9 cellular contexts compared by ENCODE assay signal in genomic region chr7:142739927-142740492, GRCh38. TPM values are rescaled to one million over a fixed set of nuclear protein-coding genes. Genes with fewer than 3 reads are reported as not detected.
DNase-seq lines count a peak whose midpoint lies in the region; ATAC-seq and TF ChIP-seq lines count a peak whose summit lies in the region.
"Had no signal": no experiment of that assay in that cellular context is flagged by ENCODE, and none has a peak within 500 bp of the region (broad histone marks: within the 10 kb centered on the region; RNA-seq: fewer than 3 reads in every experiment).

No MANE protein-coding gene starts in this region.

- intact Hi-C loops in stomach (cut with DNase I; ENCODE audit: low total_unique reads) = no loop called here

- H3K36me3 Mint-ChIP-seq in T-helper 1 cell treated with Interleukin-12 subunit alpha and Interleukin-12 subunit beta and Interleukin-4 antibody, amounts not matched to agents 30 μg/mL and 1 μg/mL, for 36 hours (ENCODE audit: low read depth) = no peaks in the 10 kb centered on the region

- peaks cover 0 to 34% (median 19%) of the 10 kb centered on the region in 10 experiments; a peak in 15 of 20 replicates for H3K4me1 ChIP-seq in BLaER1 treated with 17β-estradiol and CSF1 and Interleukin-3, amounts not matched to agents 10 nM and 100 nM
- no peaks in the 10 kb centered on the region for H3K4me1 ChIP-seq in stomach

- peak overlapping the region in 9 of 11 experiments; percentile 15 to 74 (median 57); a peak in 16 of 22 replicates for H3K4me2 ChIP-seq in BLaER1 treated with 17β-estradiol and CSF1 and Interleukin-3, amounts not matched to agents 10 nM and 100 nM

- no peak overlapping the region for H3K4me3 ChIP-seq in BLaER1 treated with 17β-estradiol and CSF1 and Interleukin-3, amounts not matched to agents 10 nM and 100 nM
- no peak overlapping the region for H3K4me3 ChIP-seq in stomach

- no peak overlapping the region for H3K4me3 Mint-ChIP-seq in T-helper 1 cell treated with Interleukin-12 subunit alpha and Interleukin-12 subunit beta and Interleukin-4 antibody, amounts not matched to agents 30 μg/mL and 1 μg/mL, for 36 hours

- no peaks in the 10 kb centered on the region for H3K9me3 ChIP-seq in BLaER1 treated with 17β-estradiol and CSF1 and Interleukin-3, amounts not matched to agents 10 nM and 100 nM (replicated peaks in 1 of 11)
- no peaks in the 10 kb centered on the region for H3K9me3 ChIP-seq in stomach

- no peaks in the 10 kb centered on the region for H3K27me3 Mint-ChIP-seq in T-helper 1 cell treated with Interleukin-12 subunit alpha and Interleukin-12 subunit beta and Interleukin-4 antibody, amounts not matched to agents 30 μg/mL and 1 μg/mL, for 36 hours (ENCODE audit: low read depth)

- TF ChIP-seq POLR2A in stomach (IDR thresholded peaks at IDR 0.05) = no peak

- no peak for TF ChIP-seq EP300 in stomach (IDR thresholded peaks at IDR 0.05)

- no peaks in the 10 kb centered on the region for H3K9me3 Mint-ChIP-seq in T-helper 1 cell treated with Interleukin-12 subunit alpha and Interleukin-12 subunit beta and Interleukin-4 antibody, amounts not matched to agents 30 μg/mL and 1 μg/mL, for 36 hours

- no peak overlapping the region for H3K9ac ChIP-seq in BLaER1 treated with 17β-estradiol and CSF1 and Interleukin-3, amounts not matched to agents 10 nM and 100 nM

- TF ChIP-seq CTCF in stomach (IDR thresholded peaks at IDR 0.05) = no peak

- in situ Hi-C loops in ACHN (cut with HindIII; ENCODE audit: low pct_ligation_motif_present, low pct_unique_long_range_greater_than_20kb, low sequenced_read_pairs) = no loop called here

- no peaks in the 10 kb centered on the region for H3K36me3 ChIP-seq in BLaER1 treated with 17β-estradiol and CSF1 and Interleukin-3, amounts not matched to agents 10 nM and 100 nM
- H3K36me3 ChIP-seq in stomach = no peaks in the 10 kb centered on the region

- peaks cover 2% of the 10 kb centered on the region for H3K4me1 Mint-ChIP-seq in T-helper 1 cell treated with Interleukin-12 subunit alpha and Interleukin-12 subunit beta and Interleukin-4 antibody, amounts not matched to agents 30 μg/mL and 1 μg/mL, for 36 hours (ENCODE audit: low read depth)

- H3K27me3 ChIP-seq in BLaER1 treated with 17β-estradiol and CSF1 and Interleukin-3, amounts not matched to agents 10 nM and 100 nM = no peaks in the 10 kb centered on the region
- no peaks in the 10 kb centered on the region for H3K27me3 ChIP-seq in stomach

- peak overlapping the region; percentile 45 for H3K27ac Mint-ChIP-seq in T-helper 1 cell treated with Interleukin-12 subunit alpha and Interleukin-12 subunit beta and Interleukin-4 antibody, amounts not matched to agents 30 μg/mL and 1 μg/mL, for 36 hours

- H3K27ac ChIP-seq in BLaER1 treated with 17β-estradiol and CSF1 and Interleukin-3, amounts not matched to agents 10 nM and 100 nM = no peak overlapping the region
- no peak overlapping the region for H3K27ac ChIP-seq in stomach

- ATAC-seq in GM18873 (IDR thresholded peaks at IDR 0.05; ENCODE audit: low FRiP score, unreplicated experiment) (peak; percentile 86), HG02943 (IDR thresholded peaks at IDR 0.05; ENCODE audit: low read depth, unreplicated experiment) (peak; percentile 82)

- no peaks in the 10 kb centered on the region for H4K20me1 ChIP-seq in BLaER1 treated with 17β-estradiol and CSF1 and Interleukin-3, amounts not matched to agents 10 nM and 100 nM

- 33 to 55% (median 52%) methylated on average over 2 of the region's 2 CpGs for WGBS in stomach, 5 donors

- no peak for DNase-seq in SW480 (ENCODE audit: low spot score)
- DNase-seq in GM19238 (ENCODE audit: insufficient read length, low spot score) = no peak
- DNase-seq in stomach = no peak
- no peak for DNase-seq in ACHN

RNA-seq across cellular contexts. Expression of gene PRSS1, which starts 9.3 kb away (rescaled TPM):
- total RNA-seq in stomach = 10 to 100 TPM in 1 of 5 donors, 1 to 10 TPM in 1, not detected in 3; 10.0 to 20.4 TPM
- polyA plus RNA-seq in stomach = 100 to 1,000 TPM in 2 of 3 donors, 10 to 100 TPM in 1; 61.0 to 233 (median 196) TPM
- total RNA-seq: urinary bladder had no signal

RNA-seq across cellular contexts. Expression of gene PRSS2, which starts 30.8 kb away (rescaled TPM):
- 10 to 100 TPM in 1 of 5 donors, 1 to 10 TPM in 1, not detected in 3; 1.3 to 86.1 TPM for total RNA-seq in stomach
- 10 to 100 TPM; 51.4 to 69.4 (median 59.1) TPM for polyA plus RNA-seq in stomach
- total RNA-seq: urinary bladder had no signal
